10 cellular contexts compared by ENCODE assay signal in genomic region chr16:5117300-5118087, GRCh38. TPM values are rescaled to one million over a fixed set of nuclear protein-coding genes. Genes with fewer than 3 reads are reported as not detected.
DNase-seq lines count a peak whose midpoint lies in the region; ATAC-seq and TF ChIP-seq lines count a peak whose summit lies in the region.
"Not testable (repeated sequence)": the region's sequence is repeated elsewhere in the genome, so short reads cannot be mapped to it uniquely, and the experiment has no call there.
"Had no signal": no experiment of that assay in that cellular context is flagged by ENCODE, and none has a peak within 500 bp of the region (broad histone marks: within the 10 kb centered on the region; RNA-seq: fewer than 3 reads in every experiment).

No MANE protein-coding gene starts in this region.

- H3K4me3 ChIP-seq in CD4-positive, alpha-beta memory T cell (ENCODE audit: low read length in 2 of 2); effector memory CD4-positive, alpha-beta T cell (ENCODE audit: insufficient read depth, low read depth, low read length, poor library complexity, severe bottlenecking): not testable (repeated sequence)
- peak overlapping the region; percentile 25 for H3K4me3 ChIP-seq in lower lobe of right lung

- H3K4me1 ChIP-seq in CD4-positive, alpha-beta memory T cell (ENCODE audit: insufficient read depth, low read length) = peaks cover 12% of the 10 kb centered on the region
- not testable (repeated sequence) for H3K4me1 ChIP-seq in effector memory CD4-positive, alpha-beta T cell (ENCODE audit: control insufficient read depth, insufficient read depth, low read length, poor library complexity, severe bottlenecking)
- H3K4me1 ChIP-seq in lower lobe of right lung = peaks cover 11% of the 10 kb centered on the region

- peak overlapping the region; percentile 9 to 93 (median 58) for H3K27ac Mint-ChIP-seq in CD4-positive, alpha-beta memory T cell
- H3K27ac Mint-ChIP-seq in T-cell = peak overlapping the region; percentile 4 to 41

- not testable (repeated sequence) for TF ChIP-seq RAD21 in Ishikawa (IDR thresholded peaks at IDR 0.05; ENCODE audit: low read depth)

- not testable (repeated sequence) for TF ChIP-seq CTCF in lower lobe of right lung (IDR thresholded peaks at IDR 0.05)

- H3K4me1 Mint-ChIP-seq in CD4-positive, alpha-beta memory T cell = peaks cover 9 to 24% (median 12%) of the 10 kb centered on the region in 4 donors
- peaks cover 15 to 20% (median 17%) of the 10 kb centered on the region in 3 donors for H3K4me1 Mint-ChIP-seq in T-cell

- not testable (repeated sequence) for TF ChIP-seq EP300 in Ishikawa (IDR thresholded peaks at IDR 0.05; ENCODE audit: borderline replicate concordance)

- CTCF ChIA-PET in CD4-positive, alpha-beta memory T cell (lab: Charles Lee; ENCODE audit: partially characterized antibody); T-cell (lab: Charles Lee): not testable (repeated sequence)

- POLR2A ChIA-PET in CD4-positive, alpha-beta memory T cell (lab: Charles Lee; ENCODE audit: partially characterized antibody); T-cell (lab: Charles Lee): not testable (repeated sequence)

- H3K9me3 ChIP-seq in CD4-positive, alpha-beta memory T cell (ENCODE audit: control insufficient read depth in 1 of 2, low read length in 2 of 2); effector memory CD4-positive, alpha-beta T cell (ENCODE audit: control insufficient read depth, low read length); lower lobe of right lung: not testable (repeated sequence)

- not testable (repeated sequence) for H3K27me3 ChIP-seq in CD4-positive, alpha-beta memory T cell (ENCODE audit: insufficient read depth, low read length); effector memory CD4-positive, alpha-beta T cell (replicated peaks; ENCODE audit: control insufficient read depth, insufficient read depth, low read length, poor library complexity, severe bottlenecking); lower lobe of right lung (ENCODE audit: low read depth)

- H3K27me3 Mint-ChIP-seq in CD4-positive, alpha-beta memory T cell = peaks cover 4 to 13% of the 10 kb centered on the region in 2 donors
- H3K27me3 Mint-ChIP-seq in T-cell = peaks cover 22 to 33% of the 10 kb centered on the region in 2 donors

- intact Hi-C loops in CD4-positive, alpha-beta memory T cell (cut with micrococcal nuclease); lower lobe of right lung (cut with DNase I): not testable (repeated sequence)

- H3K9me3 Mint-ChIP-seq in CD4-positive, alpha-beta memory T cell; T-cell: not testable (repeated sequence)

- H3K27ac ChIP-seq in CD4-positive, alpha-beta memory T cell (ENCODE audit: low read depth, low read length); effector memory CD4-positive, alpha-beta T cell (ENCODE audit: insufficient read depth, low read length, poor library complexity, severe bottlenecking); lower lobe of right lung: not testable (repeated sequence)

- H3K36me3 ChIP-seq in CD4-positive, alpha-beta memory T cell (ENCODE audit: insufficient read depth, low read length); effector memory CD4-positive, alpha-beta T cell (ENCODE audit: control insufficient read depth, insufficient read depth, low read length); lower lobe of right lung: not testable (repeated sequence)

- peak overlapping the region in 6 of 8 donors; percentile 20 to 74 (median 52) for H3K4me3 Mint-ChIP-seq in CD4-positive, alpha-beta memory T cell
- peak overlapping the region in 2 of 3 donors; percentile 4 to 48 for H3K4me3 Mint-ChIP-seq in T-cell

- not testable (repeated sequence) for H3K36me3 Mint-ChIP-seq in CD4-positive, alpha-beta memory T cell; T-cell

- DNase-seq in CD4-positive, alpha-beta memory T cell = peak; percentile 65 to 78 (median 68)
- DNase-seq in NCI-H2171 (lab: John Stamatoyannopoulos, UW) (peak; percentile 90), T-cell (peak; percentile 5 to 85 (median 66)), activated T-helper 1 cell treated with Interleukin-2 at 50 U/mL for 16 hours (ENCODE audit: low read depth) (peak; percentile 35), lower lobe of right lung (peak; percentile 64)
- peak; percentile 9 to 42 (median 26) for DNase-seq in effector memory CD4-positive, alpha-beta T cell
- DNase-seq in stimulated activated CD8-positive, alpha-beta memory T cell treated with anti-CD3 and anti-CD28 coated beads, Interleukin-4, amount 100 ng/mL, for 48 hours = peak; percentile 61

- ATAC-seq in T-cell (replicated peaks in 1 of 4) = peak in 3 of 4 experiments; percentile 51 to 81 (median 55)
- not testable (repeated sequence) for ATAC-seq in lower lobe of right lung

TF ChIP-seq in Ishikawa, 13 proteins besides CTCF, POLR2A, EP300 and RAD21:
- peak; percentile 77 for TF ChIP-seq NFIC (IDR thresholded peaks at IDR 0.05)

RNA-seq across cellular contexts. Expression of gene EEF2KMT, which starts 19.9 kb away (rescaled TPM):
- 10 to 100 TPM; 10.9 to 13.2 TPM for total RNA-seq in CD4-positive, alpha-beta memory T cell
- 10 to 100 TPM in 1 of 2 donors, 1 to 10 TPM in 1; 6.1 to 19.7 TPM for polyA plus RNA-seq in CD4-positive, alpha-beta memory T cell
- total RNA-seq in T-cell (10 to 100 TPM in 3 of 5 donors, 1 to 10 TPM in 2; 3.6 to 16.1 (median 11.7) TPM), lower lobe of right lung (9.5 TPM)

RNA-seq across cellular contexts. Expression of gene ALG1, which starts 45.9 kb away (rescaled TPM):
- 10 to 100 TPM; 23.5 to 28.1 TPM for total RNA-seq in CD4-positive, alpha-beta memory T cell
- polyA plus RNA-seq in CD4-positive, alpha-beta memory T cell = 10 to 100 TPM; 27.3 to 34.0 TPM
- total RNA-seq in T-cell (10 to 100 TPM; 12.0 to 29.2 (median 25.7) TPM), lower lobe of right lung (17.8 TPM)

RNA-seq across cellular contexts. Expression of gene C16orf89, which starts 51.7 kb away (rescaled TPM):
- total RNA-seq in CD4-positive, alpha-beta memory T cell = not detected
- polyA plus RNA-seq in CD4-positive, alpha-beta memory T cell = not detected
- total RNA-seq in T-cell = under 1 TPM in 2 of 5 donors, not detected in 3; 0.62 to 0.79 TPM
- 198 TPM for total RNA-seq in lower lobe of right lung
- total RNA-seq: HFFc6, natural killer cell had no signal

Comparison
In these comparisons a context has a peak if more than half of its experiments do, and no peak if none do; other contexts are left out.
1. DNase-seq: peak in every context shown above with its lines; median percentile 90 in NCI-H2171; 68 in CD4-positive, alpha-beta memory T cell; 66 in T-cell; 64 in lower lobe of right lung; 61 in stimulated activated CD8-positive, alpha-beta memory T cell treated with anti-CD3 and anti-CD28 coated beads, Interleukin-4, amount 100 ng/mL, for 48 hours; 35 in activated T-helper 1 cell treated with Interleukin-2 at 50 U/mL for 16 hours; 26 in effector memory CD4-positive, alpha-beta T cell.
2. RNA of gene C16orf89, which starts 51.7 kb away (total RNA-seq): 198 TPM in lower lobe of right lung (single experiment); 0.62 to 0.79 TPM in T-cell and not detected in CD4-positive, alpha-beta memory T cell; every median in the first group is over 100 times any median in the second.